In genomic region chr5:155017610-155018009, GRCh38 we compare ENCODE assay signal across 13 cellular contexts. TPM values are rescaled to one million over a fixed set of nuclear protein-coding genes. Genes with fewer than 3 reads are reported as not detected.
DNase-seq lines count a peak whose midpoint lies in the region; ATAC-seq, FAIRE-seq and TF ChIP-seq lines count a peak whose summit lies in the region.
"Had no signal": no experiment of that assay in that cellular context is flagged by ENCODE, and none has a peak within 500 bp of the region (broad histone marks: within the 10 kb centered on the region; RNA-seq: fewer than 3 reads in every experiment).

No MANE protein-coding gene starts in this region.

- H3K9ac ChIP-seq in neuronal stem cell (ENCODE audit: low read depth, low read length, poor library complexity) = no peak overlapping the region

- H4K8ac ChIP-seq in neuronal stem cell (ENCODE audit: low read depth, low read length) = no peak overlapping the region

- no peak overlapping the region for H2BK120ac ChIP-seq in neuronal stem cell (ENCODE audit: low read depth, low read length)

- no peak overlapping the region for H3K18ac ChIP-seq in neuronal stem cell (ENCODE audit: low read length)

- H2BK12ac ChIP-seq in neuronal stem cell (ENCODE audit: low read length) = no peak overlapping the region

- TF ChIP-seq CTCF in GM20000 (IDR thresholded peaks at IDR 0.05; ENCODE audit: extremely low read depth, missing control alignments) (no peak), upper lobe of left lung (IDR thresholded peaks at IDR 0.05) (no peak)

- no peak for TF ChIP-seq EP300 in upper lobe of left lung (IDR thresholded peaks at IDR 0.05)

- H4K91ac ChIP-seq in neuronal stem cell (ENCODE audit: low read depth, low read length, poor library complexity) = no peak overlapping the region

- no peak overlapping the region for H2BK5ac ChIP-seq in neuronal stem cell (ENCODE audit: low read length)

- H3K27ac ChIP-seq in neuronal stem cell (replicated peaks; ENCODE audit: low read length) (no peak overlapping the region), upper lobe of left lung (no peak overlapping the region)

- H3K36me3 ChIP-seq in neuronal stem cell (replicated peaks in 1 of 2; ENCODE audit: control insufficient read depth in 2 of 2, insufficient read depth in 2 of 2, low read length in 2 of 2) = no peaks in the 10 kb centered on the region
- no peaks in the 10 kb centered on the region for H3K36me3 ChIP-seq in upper lobe of left lung

- no peak for TF ChIP-seq POLR2A in upper lobe of left lung (IDR thresholded peaks at IDR 0.05)

- WGBS in neuronal stem cell (ENCODE audit: extremely low coverage in 2 of 2, insufficient read length in 2 of 2, insufficient replicate concordance in 1 of 2), 2 donors = no CpG with 5 or more reads among the region's 2 CpGs
- 66 to 71% methylated on average over 2 of the region's 2 CpGs for WGBS in upper lobe of left lung, 2 donors

- H3K27me3 ChIP-seq in neuronal stem cell (ENCODE audit: control insufficient read depth in 3 of 3, insufficient read depth in 3 of 3, low read depth in 1 of 3, low read length in 3 of 3) = no peaks in the 10 kb centered on the region
- no peaks in the 10 kb centered on the region for H3K27me3 ChIP-seq in upper lobe of left lung

- no peak overlapping the region for H2AFZ ChIP-seq in neuronal stem cell (ENCODE audit: low read length)

- ATAC-seq in HG03045 (IDR thresholded peaks at IDR 0.05; ENCODE audit: unreplicated experiment) (peak; percentile 92), upper lobe of left lung (ENCODE audit: low FRiP score in 2 of 2) (no peak)

- no peak overlapping the region for H3K4ac ChIP-seq in neuronal stem cell (ENCODE audit: low read length)

- H3K4me1 ChIP-seq in neuronal stem cell (ENCODE audit: control insufficient read depth in 2 of 2, insufficient read depth in 1 of 2, low read depth in 1 of 2, low read length in 2 of 2) (no peaks in the 10 kb centered on the region), upper lobe of left lung (no peaks in the 10 kb centered on the region)

- peak; percentile 35 for FAIRE-seq in GM18507 (lab: Jason Lieb, UNC)
- FAIRE-seq: H1 had no signal

- H3K23ac ChIP-seq in neuronal stem cell (ENCODE audit: low read depth, low read length, poor library complexity) = no peak overlapping the region

- no peak overlapping the region for H2BK15ac ChIP-seq in neuronal stem cell (ENCODE audit: low read length)

- no peak overlapping the region for H3K4me2 ChIP-seq in neuronal stem cell (ENCODE audit: insufficient read depth, low read length, poor library complexity, severe bottlenecking)

- H3K9me3 ChIP-seq in neuronal stem cell (replicated peaks in 1 of 2; ENCODE audit: control insufficient read depth in 2 of 2, insufficient read depth in 1 of 2, low read depth in 1 of 2, low read length in 2 of 2) = peaks cover 0 to 1% of the 10 kb centered on the region in 2 donors
- no peaks in the 10 kb centered on the region for H3K9me3 ChIP-seq in upper lobe of left lung

- no peak overlapping the region for H2AK5ac ChIP-seq in neuronal stem cell (ENCODE audit: low read depth, low read length)

- H3K4me3 ChIP-seq in neuronal stem cell (ENCODE audit: low read length in 2 of 2) (no peak overlapping the region), upper lobe of left lung (no peak overlapping the region)

- DNase-seq in GM18507 (ENCODE audit: extremely low spot score, insufficient read length, low read depth) (no peak), GM20000 (ENCODE audit: low spot score) (peak; percentile 72), RKO (ENCODE audit: low spot score) (peak; percentile 17), NCI-H2029 (lab: John Stamatoyannopoulos, UW) (no peak), neuronal stem cell (ENCODE audit: low spot score) (no peak), upper lobe of left lung (no peak), 8988T (no peak)
- DNase-seq: activated CD4-positive, alpha-beta T cell treated with anti-CD3 and anti-CD28 coated beads, Interleukin-2, amount 50 U/mL, for 48 hours; CD8-positive, alpha-beta memory T cell; NCI-H1092 treated with DMSO at 0.1 percent for 48 hours had no signal

- H3K14ac ChIP-seq in neuronal stem cell (ENCODE audit: low read length) = no peak overlapping the region

- no peaks in the 10 kb centered on the region for H3K79me1 ChIP-seq in neuronal stem cell (ENCODE audit: low read depth, low read length)

RNA-seq across cellular contexts. Expression of gene KIF4B, which starts 4.1 kb away (rescaled TPM):
- polyA plus RNA-seq in neuronal stem cell (2013, experiment 1 of 2) = 0.01 TPM
- 0.01 TPM for polyA plus RNA-seq in neuronal stem cell (2013, experiment 2 of 2)
- total RNA-seq in upper lobe of left lung = under 1 TPM in 4 of 6 donors, not detected in 2; 0.07 to 0.30 (median 0.12) TPM
- total RNA-seq: RPMI7951 had no signal
- polyA plus RNA-seq: CD8-positive, alpha-beta memory T cell had no signal

Comparison
In these comparisons a context has a peak if more than half of its experiments do, and no peak if none do; other contexts are left out.
1. DNase-seq: peak in GM20000 (single experiment) and RKO (single experiment); none in GM18507 (single experiment), NCI-H2029 (single experiment), neuronal stem cell (single experiment), upper lobe of left lung (0 of 2) and 8988T (single experiment).